8 cellular contexts compared by ENCODE assay signal in genomic region chr15:92832992-92833438, GRCh38.
A peak's percentile ranks its signal among the peaks of the same experiment; 100 is the strongest.
DNase-seq lines count a peak whose midpoint lies in the region; TF ChIP-seq lines count a peak whose summit lies in the region.

No MANE protein-coding gene starts in this region.

- H3K4me1 Mint-ChIP-seq in brain: peaks cover 62% of the 10 kb centered on the region

- peak overlapping the region; percentile 91 to 99 (median 98) for H3K27ac Mint-ChIP-seq in brain

- H3K4me1 ChIP-seq in cardiac muscle cell (ENCODE audit: low read depth) (peaks cover 45% of the 10 kb centered on the region), muscle layer of colon (ENCODE audit: insufficient read depth, low read length) (peaks cover 33% of the 10 kb centered on the region), uterus (peaks cover 14 to 24% of the 10 kb centered on the region in 2 donors)

- no peaks in the 10 kb centered on the region for H3K9me3 ChIP-seq in cardiac muscle cell (ENCODE audit: low read depth)
- no peaks in the 10 kb centered on the region for H3K9me3 ChIP-seq in muscle layer of colon (ENCODE audit: low read length)
- H3K9me3 ChIP-seq in uterus: no peaks in the 10 kb centered on the region

- DNase-seq in cardiac muscle cell (ENCODE audit: low read depth in 1 of 2, low spot score in 1 of 2) (peak in 1 of 2 donors; percentile 63), cardiac septum (ENCODE audit: low spot score) (no peak), uterus (no peak), H7 (no peak), NCI-H2081 treated with DMSO at 0.1 percent for 48 hours (lab: John Stamatoyannopoulos, UW) (no peak), NCI-H82 (lab: John Stamatoyannopoulos, UW) (no peak)

- TF ChIP-seq CTCF in cardiac muscle cell (IDR thresholded peaks at IDR 0.05; ENCODE audit: low read depth, low read length) (no peak), brain (conservative IDR thresholded peaks at IDR 0.05) (no peak), uterus (IDR thresholded peaks at IDR 0.05) (no peak)

- H3K27me3 ChIP-seq in cardiac muscle cell: no peaks in the 10 kb centered on the region
- H3K27me3 ChIP-seq in muscle layer of colon (ENCODE audit: control insufficient read depth in 1 of 2, insufficient read depth in 2 of 2, low read length in 2 of 2): no peaks in the 10 kb centered on the region
- H3K27me3 ChIP-seq in uterus: no peaks in the 10 kb centered on the region
- H3K27me3 ChIP-seq in H7 (ENCODE audit: control insufficient read depth, insufficient read depth, low read length): no peaks in the 10 kb centered on the region

- H3K27ac ChIP-seq in cardiac muscle cell: peak overlapping the region; percentile 97
- peak overlapping the region; percentile 95 for H3K27ac ChIP-seq in muscle layer of colon (ENCODE audit: low read depth, low read length)
- peak overlapping the region; percentile 86 to 98 for H3K27ac ChIP-seq in uterus

- no peak for TF ChIP-seq POLR2A in uterus (IDR thresholded peaks at IDR 0.05)

- H3K4me3 ChIP-seq in cardiac muscle cell (no peak overlapping the region), muscle layer of colon (ENCODE audit: low read depth in 1 of 2, low read length in 2 of 2) (peak overlapping the region in 1 of 2 donors; percentile 11), uterus (no peak overlapping the region), H7 (ENCODE audit: insufficient read depth, low read depth, low read length) (no peak overlapping the region)

- H3K36me3 ChIP-seq in cardiac muscle cell: no peaks in the 10 kb centered on the region
- no peaks in the 10 kb centered on the region for H3K36me3 ChIP-seq in muscle layer of colon (ENCODE audit: insufficient read depth, low read length)
- no peaks in the 10 kb centered on the region for H3K36me3 ChIP-seq in uterus
- no peaks in the 10 kb centered on the region for H3K36me3 ChIP-seq in H7 (replicated peaks; ENCODE audit: control insufficient read depth, insufficient read depth, low read length)

- H3K9me3 Mint-ChIP-seq in brain: no peaks in the 10 kb centered on the region

- H3K36me3 Mint-ChIP-seq in brain: no peaks in the 10 kb centered on the region

- H3K4me3 Mint-ChIP-seq in brain: peak overlapping the region in 4 of 5 experiments; percentile 65 to 84 (median 80)

- no peaks in the 10 kb centered on the region for H3K27me3 Mint-ChIP-seq in brain

- H3K9ac ChIP-seq in muscle layer of colon (ENCODE audit: low read length): no peak overlapping the region

- intact Hi-C loops in cardiac septum (cut with DNase I) (loop anchor here (1.0 kb wide), 2 partner anchors 24 to 49 kb away; no protein-coding TSS in a partner anchor), uterus (cut with DNase I; ENCODE audit: low total_unique reads) (loop anchor here (5.0 kb wide), 1 partner anchor 49 kb away; no protein-coding TSS in a partner anchor)
